Comparison of ENCODE assay signal across 18 cellular contexts in the genomic region with DNA sequence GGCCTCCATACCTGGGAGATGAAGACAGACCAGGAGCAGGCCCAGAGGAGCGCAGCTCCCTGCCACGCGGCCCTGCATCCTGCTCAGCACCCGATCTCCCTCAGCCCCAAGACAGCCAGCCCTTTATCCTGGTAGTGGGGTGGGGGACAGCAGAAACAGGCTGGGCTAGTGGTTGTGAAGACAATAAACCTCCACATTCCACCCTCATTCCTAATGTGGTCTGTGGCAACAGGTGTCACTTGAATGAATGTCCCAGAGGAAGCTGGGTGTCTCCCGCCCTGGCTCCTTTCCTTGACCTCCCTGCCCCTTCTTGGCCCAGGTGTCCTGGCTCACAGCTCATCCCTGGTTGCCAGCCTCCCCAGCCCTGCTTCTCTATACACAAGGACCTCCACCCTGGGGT. TPM values are rescaled to one million over a fixed set of nuclear protein-coding genes. Genes with fewer than 3 reads are reported as not detected.
"Had no signal": no experiment of that assay in that cellular context is flagged by ENCODE, and none has a peak within 500 bp of the region (broad histone marks: within the 10 kb centered on the region; RNA-seq: fewer than 3 reads in every experiment).

A gene (minus strand): TSS at position 98 of the 400 bp plus-strand sequence. CDS start 20 bp downstream, at position 78.

- H3K4me3 ChIP-seq: mucosa of descending colon, tibial artery had no signal

- H3K36me3 ChIP-seq: tibial artery had no signal

- ATAC-seq: left cardiac atrium; mucosa of descending colon; natural killer cell; stimulated activated naive CD8-positive, alpha-beta T cell treated with anti-CD3 and anti-CD28 coated beads, Interleukin-15, amount 100 ng/mL, for 72 hours; T-helper 17 cell had no signal

- H3K9me3 ChIP-seq: mucosa of descending colon, tibial artery had no signal

- DNase-seq: activated B cell treated with CpG ODN at 0.5 μM for 24 hours; activated CD4-positive, alpha-beta T cell treated with anti-CD3 and anti-CD28 coated beads, Interleukin-2, amount 10 ng/mL, durations not matched to agents 24 days and 14 days; activated naive CD4-positive, alpha-beta T cell treated with anti-CD3 and anti-CD28 coated beads, Interleukin-2, amount 10 ng/mL, durations not matched to agents 7 days and 5 days; activated T-cell treated with anti-CD3 and anti-CD28 coated beads for 4 hours; glutamatergic neuron; left cardiac atrium; mucosa of descending colon; natural killer cell; stimulated activated CD4-positive, alpha-beta T cell treated with anti-CD3 and anti-CD28 coated beads, Interleukin-4, amount 100 ng/mL, for 4 hours; stimulated activated naive CD8-positive, alpha-beta T cell treated with anti-CD3 and anti-CD28 coated beads, Interleukin-15, amount 100 ng/mL, for 72 hours; T-helper 17 cell; tibial artery had no signal

RNA-seq across cellular contexts. Expression of the gene that starts here (rescaled TPM):
- total RNA-seq: activated B cell treated with CpG ODN at 0.5 μM for 24 hours; activated CD4-positive, alpha-beta T cell treated with anti-CD3 and anti-CD28 coated beads, Interleukin-2, amount 10 ng/mL, durations not matched to agents 24 days and 14 days; activated CD8-positive, alpha-beta memory T cell treated with anti-CD3 and anti-CD28 coated beads for 36 hours; activated T-helper 2 cell treated with anti-CD3 and anti-CD28 coated beads, Interferon-gamma antibody, Interleukin-2, Interleukin-4, amounts not matched to agents 10 μg/mL and 5 μg/mL and 100 μg/mL, durations not matched to agents 14 hours and 24 hours and 36 hours; dermis microvascular lymphatic vessel endothelial cell; left cardiac atrium; lung microvascular endothelial cell; mucosa of descending colon; natural killer cell; omental fat pad; T-helper 17 cell had no signal
- polyA plus RNA-seq: adipose tissue had no signal
